Comparison of ENCODE assay signal across 17 cellular contexts in the genomic region with DNA sequence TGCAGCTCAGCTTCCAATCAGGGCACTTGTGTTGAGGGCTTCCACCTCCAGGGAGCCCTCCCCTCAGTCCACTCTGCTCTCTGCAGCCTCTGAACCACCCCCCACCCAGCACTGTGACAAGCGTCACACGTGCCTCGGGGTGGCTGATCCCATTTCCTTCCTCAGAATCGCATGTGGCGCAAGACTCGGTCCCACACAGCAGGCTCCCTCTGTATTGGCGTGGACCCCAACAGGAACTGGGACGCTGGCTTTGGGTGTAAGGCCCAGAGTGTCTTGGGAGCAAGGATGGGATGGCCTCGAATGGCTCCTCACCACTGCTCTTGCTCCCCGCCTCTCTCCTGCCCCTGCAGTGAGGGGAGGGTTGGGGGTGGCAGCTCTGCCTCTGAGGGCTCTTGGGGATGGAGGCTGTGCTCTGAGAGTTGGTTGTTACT. TPM values are rescaled to one million over a fixed set of nuclear protein-coding genes. Genes with fewer than 3 reads are reported as not detected.
"Had no signal": no experiment of that assay in that cellular context is flagged by ENCODE, and none has a peak within 500 bp of the region (broad histone marks: within the 10 kb centered on the region; RNA-seq: fewer than 3 reads in every experiment).

No MANE protein-coding gene starts in this region.

- H3K27ac Mint-ChIP-seq: activated naive CD4-positive, alpha-beta T cell treated with anti-CD3 and anti-CD28 coated beads, Interleukin-2, amount 10 ng/mL, durations not matched to agents 7 days and 5 days; activated T-helper 2 cell treated with anti-CD3 and anti-CD28 coated beads, Interferon-gamma antibody, Interleukin-2, Interleukin-4, amounts not matched to agents 10 μg/mL and 5 μg/mL and 100 μg/mL, durations not matched to agents 14 hours and 24 hours and 36 hours; mesothelial cell of epicardium; neural progenitor cell had no signal

- H3K27ac ChIP-seq: dorsolateral prefrontal cortex, hepatocyte, neural progenitor cell, skin epidermis, tibial nerve had no signal

- DNase-seq: activated CD4-positive, alpha-beta T cell treated with anti-CD3 and anti-CD28 coated beads, Interleukin-2, amount 10 ng/mL, durations not matched to agents 7 days and 5 days; activated naive CD4-positive, alpha-beta T cell treated with anti-CD3 and anti-CD28 coated beads, Interleukin-2, amount 10 ng/mL, durations not matched to agents 7 days and 5 days; dorsolateral prefrontal cortex; retina; stimulated activated CD4-positive, alpha-beta T cell treated with anti-CD3 and anti-CD28 coated beads, Interleukin-4, amount 100 ng/mL, for 24 hours; stimulated activated naive CD4-positive, alpha-beta T cell; T-helper 2 cell had no signal

- H3K36me3 Mint-ChIP-seq: activated naive CD4-positive, alpha-beta T cell treated with anti-CD3 and anti-CD28 coated beads, Interleukin-2, amount 10 ng/mL, durations not matched to agents 7 days and 5 days had no signal

- H3K27me3 Mint-ChIP-seq: activated CD4-positive, alpha-beta T cell treated with anti-CD3 and anti-CD28 coated beads, Interleukin-2, amount 10 ng/mL, durations not matched to agents 7 days and 5 days had no signal

- H3K4me1 Mint-ChIP-seq: activated CD4-positive, alpha-beta T cell treated with anti-CD3 and anti-CD28 coated beads, Interleukin-2, amount 10 ng/mL, durations not matched to agents 7 days and 5 days; activated naive CD4-positive, alpha-beta T cell treated with anti-CD3 and anti-CD28 coated beads, Interleukin-2, amount 10 ng/mL, durations not matched to agents 7 days and 5 days had no signal

- H3K36me3 ChIP-seq: neural progenitor cell, tibial nerve had no signal

- H3K9me3 Mint-ChIP-seq: activated CD4-positive, alpha-beta T cell treated with anti-CD3 and anti-CD28 coated beads, Interleukin-2, amount 10 ng/mL, durations not matched to agents 7 days and 5 days; activated naive CD4-positive, alpha-beta T cell treated with anti-CD3 and anti-CD28 coated beads, Interleukin-2, amount 10 ng/mL, durations not matched to agents 7 days and 5 days; activated T-helper 2 cell treated with anti-CD3 and anti-CD28 coated beads, Interferon-gamma antibody, Interleukin-2, Interleukin-4, amounts not matched to agents 10 μg/mL and 5 μg/mL and 100 μg/mL, durations not matched to agents 14 hours and 24 hours and 36 hours had no signal

- H3K4me3 ChIP-seq: dorsolateral prefrontal cortex, hepatocyte, neural progenitor cell, skin epidermis, tibial nerve had no signal

- H3K4me3 Mint-ChIP-seq: activated CD4-positive, alpha-beta T cell treated with anti-CD3 and anti-CD28 coated beads, Interleukin-2, amount 10 ng/mL, durations not matched to agents 7 days and 5 days; activated naive CD4-positive, alpha-beta T cell treated with anti-CD3 and anti-CD28 coated beads, Interleukin-2, amount 10 ng/mL, durations not matched to agents 7 days and 5 days; mesothelial cell of epicardium; neural progenitor cell had no signal

- H3K27me3 ChIP-seq: dorsolateral prefrontal cortex, hepatocyte, neural progenitor cell, tibial nerve had no signal

RNA-seq across cellular contexts. Expression of a gene that starts 4.1 kb away (rescaled TPM):
- total RNA-seq: activated CD4-positive, alpha-beta T cell treated with anti-CD3 and anti-CD28 coated beads, Interleukin-2, amount 10 ng/mL, durations not matched to agents 7 days and 5 days; activated T-helper 2 cell treated with anti-CD3 and anti-CD28 coated beads, Interferon-gamma antibody, Interleukin-2, Interleukin-4, amounts not matched to agents 10 μg/mL and 5 μg/mL and 100 μg/mL, durations not matched to agents 14 hours and 24 hours and 36 hours; astrocyte had no signal

RNA-seq across cellular contexts. Expression of a gene that starts 39.8 kb away (rescaled TPM):
- total RNA-seq: activated CD4-positive, alpha-beta T cell treated with anti-CD3 and anti-CD28 coated beads, Interleukin-2, amount 10 ng/mL, durations not matched to agents 7 days and 5 days; astrocyte; chondrocyte; hepatocyte; liver; mesothelial cell of epicardium; subcutaneous adipose tissue; tibial nerve had no signal
